8 cellular contexts compared by ENCODE assay signal in the genomic region with DNA sequence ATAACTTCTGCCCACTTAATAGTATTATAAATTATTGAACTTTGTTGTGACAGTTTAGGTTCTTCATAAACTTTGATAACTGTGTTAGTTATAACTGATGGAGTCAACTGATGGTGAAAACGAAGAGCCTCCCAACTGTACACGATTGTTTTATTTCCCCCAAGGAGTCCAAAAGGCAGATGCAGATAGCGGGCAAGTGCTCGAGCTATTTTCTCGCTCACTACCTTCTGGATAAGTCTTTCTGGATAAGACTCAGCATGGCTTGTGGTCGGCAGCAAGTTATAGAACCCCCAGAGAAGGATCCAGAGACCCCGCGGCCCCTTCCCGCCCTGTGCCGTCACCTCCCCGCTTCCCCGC. TPM values are rescaled to one million over a fixed set of nuclear protein-coding genes. Genes with fewer than 3 reads are reported as not detected.
DNase-seq lines count a peak whose midpoint lies in the region; ATAC-seq and TF ChIP-seq lines count a peak whose summit lies in the region.

No MANE protein-coding gene starts in this region.

- H3K27me3 Mint-ChIP-seq in activated CD4-positive, alpha-beta T cell treated with anti-CD3 and anti-CD28 coated beads for 36 hours = no peaks in the 10 kb centered on the region

- intact Hi-C loops in activated CD4-positive, alpha-beta T cell treated with anti-CD3 and anti-CD28 coated beads for 36 hours (cut with DNase I, micrococcal nuclease) = loop anchor here (1.0 to 2.0 kb wide), 3 partner anchors 63 to 752 kb away; partner anchors contain the start of genes MRPL19 (in 2 of the 2) and POLE4 (in 1 of the 2)
- intact Hi-C loops in ascending aorta (cut with DNase I) = loop anchor here (5.0 kb wide), 1 partner anchor 63 kb away; the partner anchor contains the start of gene MRPL19
- intact Hi-C loops in lower leg skin (cut with DNase I; ENCODE audit: low total_unique reads) = no loop called here
- intact Hi-C loops in upper lobe of right lung (cut with DNase I) = no loop called here

- peaks cover 27% of the 10 kb centered on the region for H3K4me1 Mint-ChIP-seq in activated CD4-positive, alpha-beta T cell treated with anti-CD3 and anti-CD28 coated beads for 36 hours

- POLR2A ChIA-PET in activated CD4-positive, alpha-beta T cell treated with anti-CD3 and anti-CD28 coated beads for 36 hours (lab: Charles Lee) = interaction anchor here (0.6 to 1.1 kb wide), 4 partner anchors 17 to 319 kb away, joined by 3 to 6 read pairs (median 5); partner anchors contain the start of gene MRPL19

- H3K9me3 Mint-ChIP-seq in activated CD4-positive, alpha-beta T cell treated with anti-CD3 and anti-CD28 coated beads for 36 hours (ENCODE audit: low read depth) = no peaks in the 10 kb centered on the region

- DNase-seq in activated CD4-positive, alpha-beta T cell treated with anti-CD3 and anti-CD28 coated beads for 36 hours = no peak
- DNase-seq in activated CD4-positive, alpha-beta T cell treated with anti-CD3 and anti-CD28 coated beads for 4 hours = no peak
- DNase-seq in ascending aorta (ENCODE audit: low spot score in 2 of 2) = no peak
- no peak for DNase-seq in lower leg skin (ENCODE audit: low spot score in 2 of 2)
- no peak for DNase-seq in upper lobe of right lung
- DNase-seq in NCI-H2107 treated with DMSO at 0.1 percent for 48 hours (lab: John Stamatoyannopoulos, UW; ENCODE audit: unreplicated experiment) = no peak

- H3K4me3 ChIP-seq in ascending aorta = peak overlapping the region; percentile 77 to 84
- H3K4me3 ChIP-seq in lower leg skin (ENCODE audit: low read depth, poor library complexity, severe bottlenecking) = peak overlapping the region; percentile 73
- peak overlapping the region; percentile 69 for H3K4me3 ChIP-seq in upper lobe of right lung

- H3K27ac ChIP-seq in ascending aorta (peak overlapping the region; percentile 86 to 93), upper lobe of right lung (peak overlapping the region; percentile 93)

- H3K9me3 ChIP-seq in ascending aorta (no peaks in the 10 kb centered on the region), upper lobe of right lung (no peaks in the 10 kb centered on the region)

- peak overlapping the region; percentile 98 for H3K27ac Mint-ChIP-seq in activated CD4-positive, alpha-beta T cell treated with anti-CD3 and anti-CD28 coated beads for 36 hours

- H3K27me3 ChIP-seq in ascending aorta (no peaks in the 10 kb centered on the region), upper lobe of right lung (no peaks in the 10 kb centered on the region)

- H3K36me3 ChIP-seq in ascending aorta = peaks cover 0 to 6% of the 10 kb centered on the region in 2 donors
- H3K36me3 ChIP-seq in upper lobe of right lung = peaks cover 6% of the 10 kb centered on the region

- H3K36me3 Mint-ChIP-seq in activated CD4-positive, alpha-beta T cell treated with anti-CD3 and anti-CD28 coated beads for 36 hours (ENCODE audit: low read depth) = peaks cover 16% of the 10 kb centered on the region

- TF ChIP-seq CTCF in ascending aorta (IDR thresholded peaks at IDR 0.05) (no peak), lower leg skin (IDR thresholded peaks at IDR 0.05) (no peak), upper lobe of right lung (IDR thresholded peaks at IDR 0.05) (no peak)

- H3K4me1 ChIP-seq in ascending aorta (peaks cover 0 to 11% of the 10 kb centered on the region in 2 donors), upper lobe of right lung (peaks cover 13% of the 10 kb centered on the region)

- peak overlapping the region; percentile 73 for H3K4me3 Mint-ChIP-seq in activated CD4-positive, alpha-beta T cell treated with anti-CD3 and anti-CD28 coated beads for 36 hours

- no peak for TF ChIP-seq POLR2A in lower leg skin (IDR thresholded peaks at IDR 0.05)

- 1% methylated on average over 8 to 12 of the region's 12 CpGs for WGBS in lower leg skin, 2 donors

- ATAC-seq in activated CD4-positive, alpha-beta T cell treated with anti-CD3 and anti-CD28 coated beads for 36 hours = no peak
- ATAC-seq in HG03520 (IDR thresholded peaks at IDR 0.05; ENCODE audit: unreplicated experiment) = peak; percentile 17
- ATAC-seq in upper lobe of right lung = no peak
- no peak for ATAC-seq in HG03135 (IDR thresholded peaks at IDR 0.05; ENCODE audit: unreplicated experiment)

- CTCF ChIA-PET in activated CD4-positive, alpha-beta T cell treated with anti-CD3 and anti-CD28 coated beads for 36 hours (lab: Charles Lee) = interaction anchor here (0.6 to 3.0 kb wide), 4 partner anchors 9 to 69 kb away, joined by 3 to 10 read pairs (median 6); no protein-coding TSS in a partner anchor

RNA-seq across cellular contexts. Expression of gene GCFC2, which starts 0.5 kb away (rescaled TPM):
- total RNA-seq in activated CD4-positive, alpha-beta T cell treated with anti-CD3 and anti-CD28 coated beads for 36 hours = 10 to 100 TPM; 37.6 to 41.1 TPM
- total RNA-seq in ascending aorta = 31.0 TPM
- 10 to 100 TPM; 15.2 to 26.4 (median 16.6) TPM for total RNA-seq in lower leg skin
- 19.5 TPM for total RNA-seq in upper lobe of right lung

Comparison
In these comparisons a context has a peak if more than half of its experiments do, and no peak if none do; other contexts are left out.
1. intact Hi-C loops: an anchor here in activated CD4-positive, alpha-beta T cell treated with anti-CD3 and anti-CD28 coated beads for 36 hours (1.0 to 2.0 kb wide) and ascending aorta (5.0 kb wide); none called in lower leg skin and upper lobe of right lung.